In genomic region chr9:92720807-92721535, GRCh38 we compare ENCODE assay signal across 23 cellular contexts. TPM values are rescaled to one million over a fixed set of nuclear protein-coding genes. Genes with fewer than 3 reads are reported as not detected.
DNase-seq lines count a peak whose midpoint lies in the region; ATAC-seq and TF ChIP-seq lines count a peak whose summit lies in the region.
"Had no signal": no experiment of that assay in that cellular context is flagged by ENCODE, and none has a peak within 500 bp of the region (broad histone marks: within the 10 kb centered on the region; RNA-seq: fewer than 3 reads in every experiment).

No MANE protein-coding gene starts in this region.

- no peaks in the 10 kb centered on the region for H3K9me3 Mint-ChIP-seq in natural killer cell
- no peaks in the 10 kb centered on the region for H3K9me3 Mint-ChIP-seq in natural killer cell treated with Interleukin-12 subunit alpha and Interleukin-12 subunit beta and Interleukin-15 and Interleukin-18, amount 100 ng/mL, for 72 hours
- no peaks in the 10 kb centered on the region for H3K9me3 Mint-ChIP-seq in effector memory CD8-positive, alpha-beta T cell
- H3K9me3 Mint-ChIP-seq: CD4-positive, alpha-beta T cell had no signal

- H3K4me1 Mint-ChIP-seq in natural killer cell, result peaks cover 22 to 38% of the 10 kb centered on the region in 2 donors
- H3K4me1 Mint-ChIP-seq in natural killer cell treated with Interleukin-12 subunit alpha and Interleukin-12 subunit beta and Interleukin-15 and Interleukin-18, amount 100 ng/mL, for 72 hours (ENCODE audit: low read depth in 2 of 2), result peaks cover 17 to 19% of the 10 kb centered on the region in 2 donors
- peaks cover 9 to 17% of the 10 kb centered on the region in 2 donors for H3K4me1 Mint-ChIP-seq in effector memory CD8-positive, alpha-beta T cell (ENCODE audit: low read depth in 2 of 2)

- ATAC-seq in natural killer cell (no peak), GM19395 (IDR thresholded peaks at IDR 0.05; ENCODE audit: unreplicated experiment) (no peak), GM18498 (IDR thresholded peaks at IDR 0.05; ENCODE audit: unreplicated experiment) (no peak)
- no peak for ATAC-seq in natural killer cell treated with Interleukin-12 subunit alpha and Interleukin-12 subunit beta and Interleukin-15 and Interleukin-18, amount 100 ng/mL, for 72 hours
- no peak for ATAC-seq in effector memory CD8-positive, alpha-beta T cell (replicated peaks)
- ATAC-seq: esophagus mucosa, gastrocnemius medialis, left colon, mucosa of descending colon, right cardiac atrium had no signal

- DNase-seq in natural killer cell (no peak), NAMALWA (ENCODE audit: low spot score) (peak; percentile 43), NCI-H526 (lab: John Stamatoyannopoulos, UW) (no peak), NCI-H1694 (lab: John Stamatoyannopoulos, UW) (no peak)
- no peak for DNase-seq in natural killer cell treated with Interleukin-12 subunit alpha and Interleukin-12 subunit beta and Interleukin-15 and Interleukin-18, amount 100 ng/mL, for 72 hours (ENCODE audit: low spot score)
- no peak for DNase-seq in effector memory CD8-positive, alpha-beta T cell
- DNase-seq: activated CD4-positive, alpha-beta T cell treated with anti-CD3 and anti-CD28 coated beads, Interleukin-2, amount 50 U/mL, for 1 hour; activated naive CD4-positive, alpha-beta T cell; activated T-cell treated with anti-CD3 and anti-CD28 coated beads for 4 hours; anterior cingulate cortex; caudate nucleus; CD4-positive, alpha-beta T cell; gastrocnemius medialis; mucosa of descending colon; NCI-H1436 treated with DMSO at 0.1 percent for 48 hours; NCI-H82; occipital lobe; right cardiac atrium; testis had no signal

- intact Hi-C loops in natural killer cell (cut with micrococcal nuclease), result no loop called here

- no peak for TF ChIP-seq CTCF in natural killer cell (IDR thresholded peaks at IDR 0.05)

- no peaks in the 10 kb centered on the region for H3K27me3 Mint-ChIP-seq in natural killer cell (ENCODE audit: low read depth in 2 of 2)
- no peaks in the 10 kb centered on the region for H3K27me3 Mint-ChIP-seq in natural killer cell treated with Interleukin-12 subunit alpha and Interleukin-12 subunit beta and Interleukin-15 and Interleukin-18, amount 100 ng/mL, for 72 hours
- no peaks in the 10 kb centered on the region for H3K27me3 Mint-ChIP-seq in effector memory CD8-positive, alpha-beta T cell
- H3K27me3 Mint-ChIP-seq: CD4-positive, alpha-beta T cell had no signal

- no peak overlapping the region for H3K4me3 Mint-ChIP-seq in natural killer cell
- H3K4me3 Mint-ChIP-seq in natural killer cell treated with Interleukin-12 subunit alpha and Interleukin-12 subunit beta and Interleukin-15 and Interleukin-18, amount 100 ng/mL, for 72 hours, result no peak overlapping the region
- no peak overlapping the region for H3K4me3 Mint-ChIP-seq in effector memory CD8-positive, alpha-beta T cell
- H3K4me3 Mint-ChIP-seq: CD4-positive, alpha-beta T cell had no signal

- peak overlapping the region; percentile 27 to 60 for H3K27ac Mint-ChIP-seq in natural killer cell
- H3K27ac Mint-ChIP-seq in natural killer cell treated with Interleukin-12 subunit alpha and Interleukin-12 subunit beta and Interleukin-15 and Interleukin-18, amount 100 ng/mL, for 72 hours, result peak overlapping the region in 1 of 2 donors; percentile 59
- H3K27ac Mint-ChIP-seq in effector memory CD8-positive, alpha-beta T cell, result peak overlapping the region; percentile 69 to 74
- H3K27ac Mint-ChIP-seq: CD4-positive, alpha-beta T cell had no signal

- no peaks in the 10 kb centered on the region for H3K36me3 Mint-ChIP-seq in natural killer cell
- H3K36me3 Mint-ChIP-seq in natural killer cell treated with Interleukin-12 subunit alpha and Interleukin-12 subunit beta and Interleukin-15 and Interleukin-18, amount 100 ng/mL, for 72 hours, result no peaks in the 10 kb centered on the region
- peaks cover 43% of the 10 kb centered on the region for H3K36me3 Mint-ChIP-seq in effector memory CD8-positive, alpha-beta T cell (ENCODE audit: insufficient read depth)

RNA-seq across cellular contexts. Expression of gene BICD2, which starts 43.7 kb away (rescaled TPM):
- 10 to 100 TPM; 27.0 to 39.7 (median 39.7) TPM for total RNA-seq in natural killer cell
- 10 to 100 TPM; 31.8 to 37.9 TPM for total RNA-seq in natural killer cell treated with Interleukin-12 subunit alpha and Interleukin-12 subunit beta and Interleukin-15 and Interleukin-18, amount 100 ng/mL, for 72 hours

RNA-seq across cellular contexts. Expression of gene IPPK, which starts 51.0 kb away (rescaled TPM):
- total RNA-seq in natural killer cell, result 1 to 10 TPM; 4.9 to 9.2 (median 6.7) TPM
- total RNA-seq in natural killer cell treated with Interleukin-12 subunit alpha and Interleukin-12 subunit beta and Interleukin-15 and Interleukin-18, amount 100 ng/mL, for 72 hours, result 10 to 100 TPM; 11.8 to 21.9 TPM
